Comparison of ENCODE assay signal across 31 cellular contexts in the genomic region with DNA sequence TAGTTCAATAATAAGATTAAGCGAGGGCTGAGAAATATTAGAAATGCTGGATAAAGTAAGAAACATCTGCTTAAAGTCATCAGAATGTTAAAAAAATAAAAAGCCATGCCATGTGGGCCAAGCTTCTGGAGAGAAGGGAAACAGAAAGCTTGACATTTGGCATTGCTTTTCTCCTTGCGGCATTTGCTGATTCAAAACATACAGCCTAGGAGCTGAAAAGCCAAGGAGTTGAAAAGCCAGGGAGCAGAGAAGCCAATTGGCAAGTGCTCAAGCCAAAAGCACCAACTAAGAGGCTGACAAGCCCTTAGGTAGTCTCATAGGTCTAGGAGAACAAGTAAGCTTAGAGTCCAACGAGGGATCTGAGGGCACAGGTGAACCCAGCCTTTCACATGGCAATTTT.
"Had no signal": no experiment of that assay in that cellular context is flagged by ENCODE, and none has a peak within 500 bp of the region (broad histone marks: within the 10 kb centered on the region; RNA-seq: fewer than 3 reads in every experiment).

No MANE protein-coding gene starts in this region.

- H3K9me3 ChIP-seq: ascending aorta, breast epithelium, pancreas, psoas muscle, testis had no signal

- DNase-seq: activated CD4-positive, alpha-beta T cell treated with anti-CD3 and anti-CD28 coated beads for 4 hours; activated CD4-positive, alpha-beta T cell treated with anti-CD3 and anti-CD28 coated beads, Interleukin-2, amount 50 U/mL, for 48 hours; activated CD8-positive, alpha-beta memory T cell treated with anti-CD3 and anti-CD28 coated beads for 24 hours; activated CD8-positive, alpha-beta memory T cell treated with anti-CD3 and anti-CD28 coated beads, Interleukin-2, amount 50 U/mL, for 4 hours; activated effector memory CD4-positive, alpha-beta T cell treated with anti-CD3 and anti-CD28 coated beads, Interleukin-2, amount 50 U/mL, for 16 hours; activated naive CD4-positive, alpha-beta T cell treated with anti-CD3 and anti-CD28 coated beads for 36 hours; activated naive CD8-positive, alpha-beta T cell treated with anti-CD3 and anti-CD28 coated beads, Interleukin-2, amount 10 ng/mL, durations not matched to agents 7 days and 5 days; activated T-cell treated with anti-CD3 and anti-CD28 coated beads, Interleukin-2, amount 50 U/mL, for 1 hour; central memory CD4-positive, alpha-beta T cell; dermis blood vessel endothelial cell; effector CD4-positive, alpha-beta T cell; islet precursor cell; left colon; mucosa of descending colon; naive B cell; nucleus accumbens; pancreas; psoas muscle; stimulated activated naive CD4-positive, alpha-beta T cell treated with Interleukin-2 at 50 U/mL for 16 hours; SW 1271; T-helper 9 cell; testis; transverse colon had no signal

- H3K4me3 ChIP-seq: ascending aorta, breast epithelium, esophagus muscularis mucosa, gastroesophageal sphincter, hepatocyte, lung, mucosa of descending colon, pancreas, psoas muscle, right atrium auricular region, testis, transverse colon had no signal

- H3K27ac ChIP-seq: ascending aorta, breast epithelium, esophagus muscularis mucosa, gastroesophageal sphincter, hepatocyte, pancreas, psoas muscle, right atrium auricular region, testis, transverse colon, VCaP had no signal

- ATAC-seq: gastroesophageal sphincter, left colon, mucosa of descending colon, pancreas, psoas muscle had no signal

- H3K36me3 ChIP-seq: ascending aorta, breast epithelium, esophagus muscularis mucosa, gastroesophageal sphincter, pancreas, right atrium auricular region, transverse colon had no signal

- H3K27me3 ChIP-seq: ascending aorta, breast epithelium, esophagus muscularis mucosa, gastroesophageal sphincter, hepatocyte, pancreas, right atrium auricular region, testis, transverse colon had no signal

- H3K4me1 ChIP-seq: ascending aorta, breast epithelium, pancreas, right atrium auricular region, testis had no signal
